Comparison of ENCODE assay signal across 8 cellular contexts in genomic region chr5:103258368-103258956, GRCh38. TPM values are rescaled to one million over a fixed set of nuclear protein-coding genes. Genes with fewer than 3 reads are reported as not detected.
DNase-seq lines count a peak whose midpoint lies in the region; ATAC-seq, FAIRE-seq and TF ChIP-seq lines count a peak whose summit lies in the region.

Gene MACIR, plus strand, starts transcription at chr5:103258763. Its CDS starts 17,157 bp downstream, at chr5:103275920.

- no peak within 1 kb of the TSS for H2AFZ ChIP-seq in HepG2 (ENCODE audit: low read length)

- H3K27me3 ChIP-seq in CD4-positive, CD25-positive, alpha-beta regulatory T cell (ENCODE audit: control insufficient read depth, insufficient read depth, low read length), result peaks cover 16% of the 10 kb centered on the region
- H3K27me3 ChIP-seq in HepG2 (ENCODE audit: control insufficient read depth in 1 of 2, insufficient read depth in 2 of 2, low read length in 2 of 2), result peaks cover 0 to 3% of the 10 kb centered on the region in 2 experiments; a peak in 1 of 5 replicates

- intact Hi-C loops in activated CD4-positive, alpha-beta memory T cell treated with anti-CD3 and anti-CD28 coated beads for 36 hours (cut with micrococcal nuclease), result loop anchor here (1.0 to 10.0 kb wide), 3 partner anchors 138 to 504 kb away; partner anchors contain the start of genes GIN1, NUDT12, PAM and PPIP5K2
- intact Hi-C loops in HepG2 (cut with micrococcal nuclease; ENCODE audit: unreplicated experiment), result loop anchor here (10.0 kb wide), 1 partner anchor 116 kb away; no protein-coding TSS in a partner anchor

- no peak for TF ChIP-seq RAD21 in HepG2 (CRISPR knock-in tag; IDR thresholded peaks at IDR 0.05)

- peaks cover 22% of the 10 kb centered on the region for H3K4me1 ChIP-seq in CD4-positive, CD25-positive, alpha-beta regulatory T cell (ENCODE audit: control insufficient read depth, insufficient read depth, low read length, poor library complexity, severe bottlenecking)
- peaks cover 37% of the 10 kb centered on the region for H3K4me1 ChIP-seq in HepG2 (ENCODE audit: insufficient read depth, low read length)

- peaks cover 13 to 35% (median 20%) of the 10 kb centered on the region in 4 donors for H3K4me1 Mint-ChIP-seq in CD4-positive, CD25-positive, alpha-beta regulatory T cell
- H3K4me1 Mint-ChIP-seq in activated CD4-positive, alpha-beta memory T cell treated with anti-CD3 and anti-CD28 coated beads for 36 hours (ENCODE audit: low read depth), result peaks cover 27% of the 10 kb centered on the region

- peaks cover 19% of the 10 kb centered on the region for H3K27me3 Mint-ChIP-seq in CD4-positive, CD25-positive, alpha-beta regulatory T cell
- H3K27me3 Mint-ChIP-seq in activated CD4-positive, alpha-beta memory T cell treated with anti-CD3 and anti-CD28 coated beads for 36 hours, result peaks cover 6% of the 10 kb centered on the region

- FAIRE-seq in HepG2 (lab: Jason Lieb, UNC), result no peak

- TF ChIP-seq EP300 in HepG2 (IDR thresholded peaks at IDR 0.05; ENCODE audit: low read depth in 2 of 2, low read length in 2 of 2) (no peak), HepG2 (CRISPR knock-in tag; IDR thresholded peaks at IDR 0.05; ENCODE audit: borderline replicate concordance) (no peak)

- peak within 1 kb of the TSS in 2 of 3 donors; percentile 62 to 67 for H3K27ac Mint-ChIP-seq in CD4-positive, CD25-positive, alpha-beta regulatory T cell
- H3K27ac Mint-ChIP-seq in activated CD4-positive, alpha-beta memory T cell treated with anti-CD3 and anti-CD28 coated beads for 36 hours, result no peak within 1 kb of the TSS

- peaks cover 12% of the 10 kb centered on the region for H3K79me2 ChIP-seq in HepG2 (ENCODE audit: insufficient read depth, low read length)

- peak within 1 kb of the TSS; percentile 73 for H3K4me3 ChIP-seq in CD4-positive, CD25-positive, alpha-beta regulatory T cell (ENCODE audit: low read depth, low read length)
- H3K4me3 ChIP-seq in HepG2 (replicated peaks in 1 of 3; ENCODE audit: insufficient read depth in 1 of 3, low read depth in 2 of 3, low read length in 3 of 3), result peak within 1 kb of the TSS; percentile 74 to 81 (median 77)

- ATAC-seq in CD4-positive, CD25-positive, alpha-beta regulatory T cell (ENCODE audit: low read depth in 2 of 2), result peak; percentile 92 to 94
- ATAC-seq in GM19438 (IDR thresholded peaks at IDR 0.05; ENCODE audit: low read depth, unreplicated experiment) (peak; percentile 64), HG03571 (IDR thresholded peaks at IDR 0.05; ENCODE audit: unreplicated experiment) (peak; percentile 78), HepG2 (peak; percentile 89)

- H4K20me1 ChIP-seq in HepG2 (ENCODE audit: insufficient read depth, low read length), result no peaks in the 10 kb centered on the region

- H3K36me3 ChIP-seq in CD4-positive, CD25-positive, alpha-beta regulatory T cell (ENCODE audit: control insufficient read depth, insufficient read depth, low read length), result no peaks in the 10 kb centered on the region
- no peaks in the 10 kb centered on the region for H3K36me3 ChIP-seq in HepG2 (replicated peaks in 1 of 2; ENCODE audit: control insufficient read depth in 1 of 2, insufficient read depth in 2 of 2, low read length in 2 of 2)

- peak within 1 kb of the TSS; percentile 87 to 97 (median 93) for H3K4me3 Mint-ChIP-seq in CD4-positive, CD25-positive, alpha-beta regulatory T cell
- peak within 1 kb of the TSS; percentile 77 for H3K4me3 Mint-ChIP-seq in activated CD4-positive, alpha-beta memory T cell treated with anti-CD3 and anti-CD28 coated beads for 36 hours

- peak within 1 kb of the TSS; percentile 64 for H3K9ac ChIP-seq in HepG2 (ENCODE audit: insufficient read depth, low read depth, low read length)

- no peaks in the 10 kb centered on the region for H3K36me3 Mint-ChIP-seq in CD4-positive, CD25-positive, alpha-beta regulatory T cell
- no peaks in the 10 kb centered on the region for H3K36me3 Mint-ChIP-seq in activated CD4-positive, alpha-beta memory T cell treated with anti-CD3 and anti-CD28 coated beads for 36 hours

- WGBS in HepG2 (ENCODE audit: low lambda C conversion rate), result 3% methylated on average over 11 of the region's 45 CpGs

- peak within 1 kb of the TSS; percentile 95 for H3K4me2 ChIP-seq in HepG2 (ENCODE audit: low read depth, low read length)

- H3K27ac ChIP-seq in CD4-positive, CD25-positive, alpha-beta regulatory T cell (ENCODE audit: insufficient read depth, low read length, poor library complexity, severe bottlenecking), result peak within 1 kb of the TSS; percentile 70
- peak within 1 kb of the TSS; percentile 66 for H3K27ac ChIP-seq in HepG2 (ENCODE audit: extremely low read length, insufficient read depth, low read length)

- peak; percentile 90 to 99 (median 91) for DNase-seq in CD4-positive, CD25-positive, alpha-beta regulatory T cell
- peak; percentile 98 for DNase-seq in NCI-H82 (lab: John Stamatoyannopoulos, UW)
- DNase-seq in activated CD4-positive, alpha-beta memory T cell treated with anti-CD3 and anti-CD28 coated beads for 36 hours, result peak; percentile 95
- DNase-seq in dermis microvascular lymphatic vessel endothelial cell (ENCODE audit: low read depth in 2 of 2), result peak; percentile 42 to 98
- peak; percentile 69 for DNase-seq in HepG2 (ENCODE audit: low spot score)
- DNase-seq in stimulated activated CD4-positive, alpha-beta T cell treated with anti-CD3 and anti-CD28 coated beads, Interleukin-2, amount 100 ng/mL, for 48 hours, result peak; percentile 79 to 81

- no peaks in the 10 kb centered on the region for H3K9me3 ChIP-seq in CD4-positive, CD25-positive, alpha-beta regulatory T cell (ENCODE audit: control insufficient read depth in 2 of 2, low read length in 2 of 2)
- no peaks in the 10 kb centered on the region for H3K9me3 ChIP-seq in HepG2 (ENCODE audit: low read length)

- TF ChIP-seq POLR2A in HepG2 (IDR thresholded peaks at IDR 0.05; ENCODE audit: insufficient read depth in 1 of 2, low read depth in 2 of 2, low read length in 2 of 2), result peak; percentile 33 to 74; a peak in 3 of 4 replicates

- no peak for TF ChIP-seq CTCF in HepG2 (CRISPR knock-in tag; IDR thresholded peaks at IDR 0.05)

- peaks cover 0 to 2% (median 0%) of the 10 kb centered on the region in 7 donors for H3K9me3 Mint-ChIP-seq in CD4-positive, CD25-positive, alpha-beta regulatory T cell
- no peaks in the 10 kb centered on the region for H3K9me3 Mint-ChIP-seq in activated CD4-positive, alpha-beta memory T cell treated with anti-CD3 and anti-CD28 coated beads for 36 hours

- CTCF ChIA-PET in activated CD4-positive, alpha-beta memory T cell treated with anti-CD3 and anti-CD28 coated beads for 36 hours (lab: Charles Lee), result interaction anchor here (0.6 to 2.6 kb wide), 2 partner anchors 217 to 223 kb away, joined by 3 to 13 read pairs; no protein-coding TSS in a partner anchor
- CTCF ChIA-PET in HepG2 (lab: Yijun Ruan, JAX; ENCODE audit: low intra/inter-chr PET ratio, low total read pairs), result no interaction called here

- BruUV-seq in HepG2 (replicated peaks; lab: Mats Ljungman, UMichigan), result no TSS peak

- in situ Hi-C loops in HepG2 (cut with HindIII; ENCODE audit: extremely low pct_ligation_motif_present, low pct_unique_long_range_greater_than_20kb), result no loop called here

- POLR2A ChIA-PET in activated CD4-positive, alpha-beta memory T cell treated with anti-CD3 and anti-CD28 coated beads for 36 hours (lab: Charles Lee), result interaction anchor here (0.6 to 1.9 kb wide), 4 partner anchors 12 to 139 kb away, joined by 3 to 9 read pairs (median 3); partner anchors contain the start of genes GIN1 and PPIP5K2
- POLR2A ChIA-PET in HepG2 (lab: Yijun Ruan, JAX), result interaction anchor here (0.7 to 1.8 kb wide), 2 partner anchors 24 to 34 kb away, joined by 3 to 5 read pairs; no protein-coding TSS in a partner anchor

TF ChIP-seq in HepG2, 621 proteins besides CTCF, POLR2A, EP300 and RAD21 (continues in another document):
- TF ChIP-seq ZNF225 (CRISPR knock-in tag; IDR thresholded peaks at IDR 0.05), result 0 out of 2 replicates have a peak, but pooled peaks have one; percentile 38
- 0 out of 2 replicates have a peak, but pooled peaks have one; percentile 41 for TF ChIP-seq ZNF784 (CRISPR knock-in tag; IDR thresholded peaks at IDR 0.05; ENCODE audit: borderline replicate concordance)
- no peak for TF ChIP-seq ZNF12 (CRISPR knock-in tag; IDR thresholded peaks at IDR 0.05)

RNA-seq across cellular contexts. Expression of gene MACIR, which starts in this region (rescaled TPM):
- 2.7 TPM for total RNA-seq in CD4-positive, CD25-positive, alpha-beta regulatory T cell
- polyA plus RNA-seq in CD4-positive, CD25-positive, alpha-beta regulatory T cell, result 1 to 10 TPM; 4.1 to 4.8 (median 4.6) TPM
- total RNA-seq in activated CD4-positive, alpha-beta memory T cell treated with anti-CD3 and anti-CD28 coated beads for 36 hours, result 1 to 10 TPM; 6.6 to 7.4 TPM
- total RNA-seq in dermis microvascular lymphatic vessel endothelial cell (4.0 and 5.1 TPM in 2 replicates), HepG2 (2016; rRNA removed; fragmentation: Illumina TruSeq; extraction: Trizol) (4.4 and 5.5 TPM in 2 replicates)
- total RNA-seq in HepG2 (2016; cell fraction: cytosol; rRNA removed; fragmentation: Illumina TruSeq; extraction: Trizol; ENCODE audit: low read depth), result 1.5 and 1.7 TPM in 2 replicates
- total RNA-seq in HepG2 (2016; cell fraction: insoluble cytoplasmic fraction; rRNA removed; fragmentation: Illumina TruSeq; extraction: Trizol), result 4.0 and 5.9 TPM in 2 replicates
- total RNA-seq in HepG2 (2016; cell fraction: membrane; rRNA removed; fragmentation: Illumina TruSeq; extraction: Trizol), result 4.6 and 4.8 TPM in 2 replicates
- 2.2 and 2.6 TPM in 2 replicates for total RNA-seq in HepG2 (2016; cell fraction: nucleus; rRNA removed; fragmentation: Illumina TruSeq; extraction: Trizol)
- polyA plus RNA-seq in HepG2 (2011; rRNA removed), result 2.2 and 2.4 TPM in 2 replicates
- polyA plus RNA-seq in HepG2 (2011; cell fraction: cytosol; rRNA removed), result 1.3 TPM in 2 replicates
- 1.0 and 1.5 TPM in 2 replicates for polyA plus RNA-seq in HepG2 (2011; cell fraction: nucleus; rRNA removed)
- polyA plus RNA-seq in HepG2 (2012), result 1.9 and 2.3 TPM in 2 replicates
- polyA plus RNA-seq in HepG2 (2016; cell fraction: cytosol; fragmentation: Illumina TruSeq; extraction: Trizol; ENCODE audit: low read depth), result 1.0 and 1.7 TPM in 2 replicates
- polyA plus RNA-seq in HepG2 (2016; cell fraction: insoluble cytoplasmic fraction; fragmentation: Illumina TruSeq; extraction: Trizol; ENCODE audit: low read depth), result 4.9 and 5.7 TPM in 2 replicates
- polyA plus RNA-seq in HepG2 (2016; cell fraction: membrane; fragmentation: Illumina TruSeq; extraction: Trizol; ENCODE audit: low read depth), result 2.4 and 2.9 TPM in 2 replicates
- polyA plus RNA-seq in HepG2 (2016; cell fraction: nucleus; fragmentation: Illumina TruSeq; extraction: Trizol; ENCODE audit: insufficient read depth, low read depth), result 4.8 and 6.3 TPM in 2 replicates
- 2.1 and 22.8 TPM in 2 replicates for polyA minus RNA-seq in HepG2 (2011; rRNA and poly(A)+ RNA removed; ENCODE audit: low replicate concordance)
- 1.2 and 2.0 TPM in 2 replicates for polyA minus RNA-seq in HepG2 (2011; cell fraction: cytosol; rRNA and poly(A)+ RNA removed)
- polyA minus RNA-seq in HepG2 (2011; cell fraction: nucleus; rRNA and poly(A)+ RNA removed), result 1.8 and 2.7 TPM in 2 replicates

Comparison
In these comparisons a context has a peak if more than half of its experiments do, and no peak if none do; other contexts are left out.
1. Peak in every context shown above with its lines: DNase-seq, ATAC-seq, H3K4me3 ChIP-seq and H3K27ac ChIP-seq.